In the genomic region with DNA sequence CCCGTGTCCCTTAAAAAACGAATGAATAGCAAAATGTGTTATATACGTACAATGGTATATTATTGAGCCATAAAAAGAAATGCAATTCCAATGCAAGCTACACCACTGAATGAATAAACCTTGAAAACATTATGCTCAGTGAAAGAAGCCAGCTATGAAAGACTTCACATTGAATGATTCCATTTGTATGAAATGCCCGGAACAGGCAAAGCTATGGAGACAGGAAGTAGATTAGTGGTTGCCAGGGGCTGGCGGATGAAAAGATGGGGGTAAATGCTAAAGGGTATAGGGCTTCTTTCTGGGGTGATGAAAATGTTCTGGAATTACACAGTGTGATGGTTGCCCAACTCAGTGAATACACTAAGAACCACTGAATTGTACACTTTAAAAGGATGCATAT, we compare ENCODE assay signal across 20 cellular contexts.
"Had no signal": no experiment of that assay in that cellular context is flagged by ENCODE, and none has a peak within 500 bp of the region (broad histone marks: within the 10 kb centered on the region; RNA-seq: fewer than 3 reads in every experiment).

No MANE protein-coding gene starts in this region.

- ATAC-seq: body of pancreas; left cardiac atrium; natural killer cell; stimulated activated memory B cell treated with anti-CD40 and anti-IgM and Interleukin-4, amounts not matched to agents 10 μg/mL and 1 μg/mL and 100 μg/mL, for 72 hours had no signal

- H3K4me1 ChIP-seq: body of pancreas, colonic mucosa, parathyroid adenoma, sigmoid colon, spleen, testis had no signal

- FAIRE-seq: endometrium had no signal

- H2AFZ ChIP-seq: hepatocyte, parathyroid adenoma had no signal

- H3K27me3 Mint-ChIP-seq: activated CD4-positive, alpha-beta memory T cell treated with anti-CD3 and anti-CD28 coated beads for 36 hours; activated naive CD8-positive, alpha-beta T cell treated with anti-CD3 and anti-CD28 coated beads for 36 hours; central memory CD8-positive, alpha-beta T cell; stimulated activated memory B cell treated with anti-CD40 and anti-IgM and Interleukin-4, amounts not matched to agents 10 μg/mL and 1 μg/mL and 100 μg/mL, for 72 hours; type B pancreatic cell had no signal

- H3K9ac ChIP-seq: parathyroid adenoma had no signal

- H3K9me3 ChIP-seq: body of pancreas, colonic mucosa, neutrophil, sigmoid colon, spleen, testis had no signal

- DNase-seq: activated CD4-positive, alpha-beta memory T cell treated with anti-CD3 and anti-CD28 coated beads for 36 hours; activated naive CD4-positive, alpha-beta T cell; activated naive CD8-positive, alpha-beta T cell treated with anti-CD3 and anti-CD28 coated beads for 36 hours; amygdala; body of pancreas; colonic mucosa; left cardiac atrium; natural killer cell; sigmoid colon; spleen; stimulated activated CD4-positive, alpha-beta T cell treated with anti-CD3 and anti-CD28 coated beads, Interleukin-4, amount 100 ng/mL, for 4 hours; testis; WERI-Rb-1 had no signal

- H3K79me2 ChIP-seq: hepatocyte, parathyroid adenoma had no signal

- H3K4me1 Mint-ChIP-seq: central memory CD8-positive, alpha-beta T cell; stimulated activated memory B cell treated with anti-CD40 and anti-IgM and Interleukin-4, amounts not matched to agents 10 μg/mL and 1 μg/mL and 100 μg/mL, for 72 hours had no signal

- H3K4me3 Mint-ChIP-seq: activated CD4-positive, alpha-beta memory T cell treated with anti-CD3 and anti-CD28 coated beads for 36 hours; activated naive CD8-positive, alpha-beta T cell treated with anti-CD3 and anti-CD28 coated beads for 36 hours; central memory CD8-positive, alpha-beta T cell; natural killer cell; stimulated activated memory B cell treated with anti-CD40 and anti-IgM and Interleukin-4, amounts not matched to agents 10 μg/mL and 1 μg/mL and 100 μg/mL, for 72 hours; type B pancreatic cell had no signal

- H3K4me3 ChIP-seq: body of pancreas, colonic mucosa, hepatocyte, sigmoid colon, spleen, testis had no signal

- H3K9me3 Mint-ChIP-seq: activated CD4-positive, alpha-beta memory T cell treated with anti-CD3 and anti-CD28 coated beads for 36 hours; activated naive CD8-positive, alpha-beta T cell treated with anti-CD3 and anti-CD28 coated beads for 36 hours; central memory CD8-positive, alpha-beta T cell; natural killer cell; stimulated activated memory B cell treated with anti-CD40 and anti-IgM and Interleukin-4, amounts not matched to agents 10 μg/mL and 1 μg/mL and 100 μg/mL, for 72 hours; type B pancreatic cell had no signal

- H3K27ac ChIP-seq: body of pancreas, colonic mucosa, hepatocyte, neutrophil, parathyroid adenoma, sigmoid colon, spleen, testis, WERI-Rb-1 had no signal

- H3K27me3 ChIP-seq: body of pancreas, colonic mucosa, hepatocyte, neutrophil, sigmoid colon, spleen, testis had no signal

- H3K27ac Mint-ChIP-seq: activated CD4-positive, alpha-beta memory T cell treated with anti-CD3 and anti-CD28 coated beads for 36 hours; activated naive CD8-positive, alpha-beta T cell treated with anti-CD3 and anti-CD28 coated beads for 36 hours; natural killer cell; stimulated activated memory B cell treated with anti-CD40 and anti-IgM and Interleukin-4, amounts not matched to agents 10 μg/mL and 1 μg/mL and 100 μg/mL, for 72 hours; type B pancreatic cell had no signal

- H3K4me2 ChIP-seq: hepatocyte had no signal

- H3K36me3 ChIP-seq: colonic mucosa had no signal
